Comparison of ENCODE assay signal across 11 cellular contexts in the genomic region with DNA sequence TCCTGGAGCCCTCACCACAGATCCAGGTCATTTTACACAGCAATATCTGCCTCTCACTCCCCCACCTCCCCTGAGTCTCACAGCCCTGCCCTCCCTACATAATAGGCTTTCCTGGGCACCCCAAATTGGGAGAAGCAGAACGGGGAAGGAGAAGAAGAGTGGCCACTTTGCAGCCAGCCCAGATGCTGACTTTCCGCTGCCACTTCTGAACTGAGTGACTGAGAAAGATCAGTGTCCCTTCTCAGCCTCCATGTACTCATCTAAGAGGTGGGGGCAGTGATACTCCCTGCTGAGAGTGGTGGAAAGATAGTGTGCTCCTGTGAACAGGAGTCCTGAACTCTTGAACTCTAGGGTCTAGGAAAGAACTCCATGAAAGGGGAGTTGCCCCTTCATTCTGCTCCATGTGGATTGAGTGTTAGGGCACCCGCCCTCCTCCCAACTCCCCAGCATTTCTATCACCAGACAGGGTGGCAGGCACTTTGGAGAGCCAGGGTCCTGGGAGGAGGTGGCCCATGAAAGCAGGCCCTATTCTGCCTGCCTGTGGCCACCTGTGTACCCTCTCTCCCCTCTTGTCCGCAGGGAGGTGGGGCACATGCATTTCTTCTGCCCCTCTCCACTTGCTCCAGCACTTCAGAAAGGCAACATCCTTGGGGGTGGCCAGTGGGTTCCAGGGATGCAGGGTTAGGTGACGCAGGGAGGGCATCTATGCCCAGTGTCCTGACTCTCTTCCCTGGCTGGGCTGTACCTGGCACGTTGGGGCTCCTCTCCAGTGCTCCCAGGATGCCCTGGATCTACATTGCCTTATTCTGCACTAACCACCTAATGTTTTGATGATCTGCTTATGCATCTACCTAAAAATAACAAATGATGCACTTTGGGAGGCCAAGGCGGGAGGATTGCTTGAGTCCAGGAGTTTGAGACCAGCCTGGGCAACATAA. TPM values are rescaled to one million over a fixed set of nuclear protein-coding genes. Genes with fewer than 3 reads are reported as not detected.
DNase-seq lines count a peak whose midpoint lies in the region; ATAC-seq lines count a peak whose summit lies in the region.
"Had no signal": no experiment of that assay in that cellular context is flagged by ENCODE, and none has a peak within 500 bp of the region (broad histone marks: within the 10 kb centered on the region; RNA-seq: fewer than 3 reads in every experiment).

No MANE protein-coding gene starts in this region.

- H3K9me3 Mint-ChIP-seq in activated T-helper 1 cell treated with anti-CD3 and anti-CD28 coated beads, Interleukin-12 subunit alpha, Interleukin-12 subunit beta, Interleukin-2, Interleukin-4 antibody, amounts not matched to agents 30 ng/mL and 10 ng/mL and 1 ng/mL, durations not matched to agents 14 hours and 24 hours and 36 hours, result peaks cover 11% of the 10 kb centered on the region

- no peaks in the 10 kb centered on the region for H3K36me3 ChIP-seq in BLaER1 treated with 17β-estradiol and CSF1 and Interleukin-3, amounts not matched to agents 10 nM and 100 nM
- no peaks in the 10 kb centered on the region for H3K36me3 ChIP-seq in mesendoderm (ENCODE audit: control insufficient read depth, insufficient read depth, low read length)

- no peak overlapping the region for H2AK5ac ChIP-seq in mesendoderm (ENCODE audit: low read length)

- WGBS in mesendoderm (ENCODE audit: extremely low coverage, insufficient coverage, low lambda C conversion rate), result no CpG with 5 or more reads among the region's 7 CpGs

- no peaks in the 10 kb centered on the region for H3K27me3 ChIP-seq in BLaER1 treated with 17β-estradiol and CSF1 and Interleukin-3, amounts not matched to agents 10 nM and 100 nM
- no peaks in the 10 kb centered on the region for H3K27me3 ChIP-seq in mesendoderm (ENCODE audit: insufficient read depth, low read length, poor library complexity)

- H3K23ac ChIP-seq in mesendoderm (ENCODE audit: low read length), result peak overlapping the region; percentile 85

- H3K4me3 ChIP-seq in BLaER1 treated with 17β-estradiol and CSF1 and Interleukin-3, amounts not matched to agents 10 nM and 100 nM, result peak overlapping the region in 8 of 10 experiments; percentile 1 to 57 (median 34); a peak in 10 of 20 replicates
- H3K4me3 ChIP-seq in mesendoderm (ENCODE audit: low read length), result no peak overlapping the region

- H3K9ac ChIP-seq in BLaER1 treated with 17β-estradiol and CSF1 and Interleukin-3, amounts not matched to agents 10 nM and 100 nM, result peak overlapping the region; percentile 62 to 89 (median 82); a peak in 21 of 22 replicates
- no peak overlapping the region for H3K9ac ChIP-seq in mesendoderm (ENCODE audit: low read length)

- H3K27ac ChIP-seq in BLaER1 treated with 17β-estradiol and CSF1 and Interleukin-3, amounts not matched to agents 10 nM and 100 nM, result peak overlapping the region; percentile 78 to 99 (median 95)
- no peak overlapping the region for H3K27ac ChIP-seq in mesendoderm (ENCODE audit: low read depth, low read length)

- H3K79me1 ChIP-seq in mesendoderm (ENCODE audit: low read length), result no peaks in the 10 kb centered on the region

- ATAC-seq in HG02759 (IDR thresholded peaks at IDR 0.05; ENCODE audit: unreplicated experiment) (peak; percentile 5), HG03039 (IDR thresholded peaks at IDR 0.05; ENCODE audit: unreplicated experiment) (no peak)
- ATAC-seq: Panc1 had no signal

- H3K27ac Mint-ChIP-seq in activated T-helper 1 cell treated with anti-CD3 and anti-CD28 coated beads, Interleukin-12 subunit alpha, Interleukin-12 subunit beta, Interleukin-2, Interleukin-4 antibody, amounts not matched to agents 30 ng/mL and 10 ng/mL and 1 ng/mL, durations not matched to agents 14 hours and 24 hours and 36 hours, result peak overlapping the region; percentile 63

- intact Hi-C loops in activated T-helper 1 cell treated with anti-CD3 and anti-CD28 coated beads, Interleukin-12 subunit alpha, Interleukin-12 subunit beta, Interleukin-2, Interleukin-4 antibody, amounts not matched to agents 30 ng/mL and 10 ng/mL and 1 ng/mL, durations not matched to agents 14 hours and 24 hours and 36 hours (cut with micrococcal nuclease), result loop anchor here (1.0 to 2.0 kb wide), 3 partner anchors 17 to 59 kb away; no protein-coding TSS in a partner anchor

- no peak overlapping the region for H3K56ac ChIP-seq in mesendoderm (ENCODE audit: low read length)

- H3K4me1 Mint-ChIP-seq in activated T-helper 1 cell treated with anti-CD3 and anti-CD28 coated beads, Interleukin-12 subunit alpha, Interleukin-12 subunit beta, Interleukin-2, Interleukin-4 antibody, amounts not matched to agents 30 ng/mL and 10 ng/mL and 1 ng/mL, durations not matched to agents 14 hours and 24 hours and 36 hours (ENCODE audit: low read depth), result peaks cover 32% of the 10 kb centered on the region

- no peaks in the 10 kb centered on the region for H3K36me3 Mint-ChIP-seq in activated T-helper 1 cell treated with anti-CD3 and anti-CD28 coated beads, Interleukin-12 subunit alpha, Interleukin-12 subunit beta, Interleukin-2, Interleukin-4 antibody, amounts not matched to agents 30 ng/mL and 10 ng/mL and 1 ng/mL, durations not matched to agents 14 hours and 24 hours and 36 hours (ENCODE audit: low read depth)

- peak overlapping the region; percentile 51 for H3K4me3 Mint-ChIP-seq in activated T-helper 1 cell treated with anti-CD3 and anti-CD28 coated beads, Interleukin-12 subunit alpha, Interleukin-12 subunit beta, Interleukin-2, Interleukin-4 antibody, amounts not matched to agents 30 ng/mL and 10 ng/mL and 1 ng/mL, durations not matched to agents 14 hours and 24 hours and 36 hours

- H4K5ac ChIP-seq in mesendoderm (ENCODE audit: low read length), result no peak overlapping the region

- no peak overlapping the region for H2BK15ac ChIP-seq in mesendoderm (replicated peaks; ENCODE audit: low read depth)

- no peak overlapping the region for H2BK5ac ChIP-seq in mesendoderm (ENCODE audit: low read length)

- no peak overlapping the region for H3K18ac ChIP-seq in mesendoderm (ENCODE audit: low read length)

- no peaks in the 10 kb centered on the region for H3K27me3 Mint-ChIP-seq in activated T-helper 1 cell treated with anti-CD3 and anti-CD28 coated beads, Interleukin-12 subunit alpha, Interleukin-12 subunit beta, Interleukin-2, Interleukin-4 antibody, amounts not matched to agents 30 ng/mL and 10 ng/mL and 1 ng/mL, durations not matched to agents 14 hours and 24 hours and 36 hours (ENCODE audit: insufficient read depth)

- H3K4ac ChIP-seq in mesendoderm (ENCODE audit: low read depth, low read length), result no peak overlapping the region

- no peak overlapping the region for H4K8ac ChIP-seq in mesendoderm (ENCODE audit: low read depth, low read length)

- DNase-seq in activated T-helper 1 cell treated with anti-CD3 and anti-CD28 coated beads, Interleukin-12 subunit alpha, Interleukin-12 subunit beta, Interleukin-2, Interleukin-4 antibody, amounts not matched to agents 30 ng/mL and 10 ng/mL and 1 ng/mL, durations not matched to agents 14 hours and 24 hours and 36 hours (ENCODE audit: low spot score), result no peak
- DNase-seq in mesendoderm (no peak), NCI-H128 (lab: John Stamatoyannopoulos, UW; ENCODE audit: unreplicated experiment) (no peak), NK-92 (lab: John Stamatoyannopoulos, UW; ENCODE audit: unreplicated experiment) (no peak)
- no peak for DNase-seq in stimulated activated CD4-positive, alpha-beta T cell treated with anti-CD3 and anti-CD28 coated beads, Interleukin-2, amount 100 ng/mL, for 24 hours
- DNase-seq: islet precursor cell, NCI-H1694 treated with DMSO at 0.1 percent for 48 hours had no signal

- no peak overlapping the region for H2BK120ac ChIP-seq in mesendoderm (ENCODE audit: low read depth, low read length)

- H3K9me3 ChIP-seq in BLaER1 treated with 17β-estradiol and CSF1 and Interleukin-3, amounts not matched to agents 10 nM and 100 nM (replicated peaks in 1 of 11), result peaks cover 14 to 24% (median 15%) of the 10 kb centered on the region in 11 experiments

- H3K4me1 ChIP-seq in BLaER1 treated with 17β-estradiol and CSF1 and Interleukin-3, amounts not matched to agents 10 nM and 100 nM, result peaks cover 31 to 74% (median 51%) of the 10 kb centered on the region in 10 experiments
- H3K4me1 ChIP-seq in mesendoderm (ENCODE audit: control insufficient read depth, low read depth, low read length), result no peaks in the 10 kb centered on the region

- peak overlapping the region; percentile 79 to 94 (median 86) for H3K4me2 ChIP-seq in BLaER1 treated with 17β-estradiol and CSF1 and Interleukin-3, amounts not matched to agents 10 nM and 100 nM
- no peak overlapping the region for H3K4me2 ChIP-seq in mesendoderm (ENCODE audit: low read length)

- no peaks in the 10 kb centered on the region for H3K79me2 ChIP-seq in mesendoderm (ENCODE audit: control insufficient read depth, insufficient read depth, low read length)

- H4K20me1 ChIP-seq in BLaER1 treated with 17β-estradiol and CSF1 and Interleukin-3, amounts not matched to agents 10 nM and 100 nM, result no peaks in the 10 kb centered on the region

RNA-seq across cellular contexts. Expression of a gene that starts 38.3 kb away (rescaled TPM):
- 55.0 and 55.9 TPM in 2 replicates for total RNA-seq in activated T-helper 1 cell treated with anti-CD3 and anti-CD28 coated beads, Interleukin-12 subunit alpha, Interleukin-12 subunit beta, Interleukin-2, Interleukin-4 antibody, amounts not matched to agents 30 ng/mL and 10 ng/mL and 1 ng/mL, durations not matched to agents 14 hours and 24 hours and 36 hours
- 72.3 TPM for polyA plus RNA-seq in mesendoderm (2013, experiment 1 of 2)
- 71.9 TPM for polyA plus RNA-seq in mesendoderm (2013, experiment 2 of 2)

RNA-seq across cellular contexts. Expression of a gene that starts 44.1 kb away (rescaled TPM):
- total RNA-seq in activated T-helper 1 cell treated with anti-CD3 and anti-CD28 coated beads, Interleukin-12 subunit alpha, Interleukin-12 subunit beta, Interleukin-2, Interleukin-4 antibody, amounts not matched to agents 30 ng/mL and 10 ng/mL and 1 ng/mL, durations not matched to agents 14 hours and 24 hours and 36 hours, result 42.3 and 43.2 TPM in 2 replicates
- 27.0 TPM for polyA plus RNA-seq in mesendoderm (2013, experiment 1 of 2)
- 29.4 TPM for polyA plus RNA-seq in mesendoderm (2013, experiment 2 of 2)
